ENCODE assay signal across 10 cellular contexts in the genomic region with DNA sequence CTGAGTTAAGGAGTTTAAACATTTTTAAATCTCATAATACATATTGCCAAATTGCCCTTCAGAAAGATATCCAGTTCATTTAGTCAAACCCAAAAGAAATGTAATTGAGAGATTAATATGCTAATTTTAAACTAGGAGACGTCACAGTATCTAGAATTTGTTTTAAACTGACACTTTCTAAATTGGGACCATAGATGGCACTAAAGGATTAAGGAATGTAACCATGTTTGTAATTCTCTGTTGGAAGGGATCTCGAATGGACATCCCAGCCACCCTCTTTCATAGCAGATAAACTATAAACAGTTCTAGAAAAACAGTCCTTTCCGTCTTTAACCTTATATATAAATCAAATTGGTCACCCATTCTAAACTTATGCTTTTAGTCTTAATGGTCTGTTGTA. TPM values are rescaled to one million over a fixed set of nuclear protein-coding genes. Genes with fewer than 3 reads are reported as not detected.
DNase-seq lines count a peak whose midpoint lies in the region; ATAC-seq, FAIRE-seq and TF ChIP-seq lines count a peak whose summit lies in the region.
"Had no signal": no experiment of that assay in that cellular context is flagged by ENCODE, and none has a peak within 500 bp of the region (broad histone marks: within the 10 kb centered on the region; RNA-seq: fewer than 3 reads in every experiment).

No MANE protein-coding gene starts in this region.

- H3K36me3 ChIP-seq in Loucy (ENCODE audit: insufficient read depth, low read length) (no peaks in the 10 kb centered on the region), kidney (ENCODE audit: control insufficient read depth in 1 of 2, insufficient read depth in 2 of 2, low read length in 2 of 2) (no peaks in the 10 kb centered on the region)
- H3K36me3 ChIP-seq: neutrophil had no signal

- in situ Hi-C loops in SK-MEL-5 (cut with HindIII; ENCODE audit: low pct_unique_long_range_greater_than_20kb, low sequenced_read_pairs): no loop called here

- intact Hi-C loops in kidney (cut with DNase I): no loop called here

- no peaks in the 10 kb centered on the region for H3K27me3 ChIP-seq in Loucy (ENCODE audit: insufficient read depth, low read length, poor library complexity, severe bottlenecking)

- no peaks in the 10 kb centered on the region for H4K20me1 ChIP-seq in Loucy (ENCODE audit: insufficient read depth, low read length, poor library complexity, severe bottlenecking)

- peak; percentile 33 for FAIRE-seq in kidney (lab: Jason Lieb, UNC)

- H3K4me1 ChIP-seq in Loucy (ENCODE audit: insufficient read depth, low read length, poor library complexity, severe bottlenecking): no peaks in the 10 kb centered on the region
- no peaks in the 10 kb centered on the region for H3K4me1 ChIP-seq in kidney (ENCODE audit: control insufficient read depth in 1 of 2, insufficient read depth in 1 of 2, low read depth in 1 of 2, low read length in 2 of 2)

- H3K9ac ChIP-seq in Loucy (ENCODE audit: low read depth, low read length, poor library complexity, severe bottlenecking) (no peak overlapping the region), kidney (ENCODE audit: low read length in 2 of 2) (no peak overlapping the region)

- H3K79me2 ChIP-seq in Loucy (ENCODE audit: insufficient read depth, low read length): no peaks in the 10 kb centered on the region

- H3F3A ChIP-seq in Loucy (ENCODE audit: low read depth): no peaks in the 10 kb centered on the region

- TF ChIP-seq CTCF in Loucy (conservative IDR thresholded peaks at IDR 0.05; ENCODE audit: low read length): peak; percentile 41
- peak; percentile 18 for TF ChIP-seq CTCF in kidney (IDR thresholded peaks at IDR 0.05; ENCODE audit: borderline replicate concordance, extremely low read depth, insufficient read depth)
- no peak for TF ChIP-seq CTCF in coronary artery (IDR thresholded peaks at IDR 0.05)

- no peak overlapping the region for H3K27ac ChIP-seq in kidney (ENCODE audit: low read depth in 2 of 2, low read length in 2 of 2)
- no peak overlapping the region for H3K27ac ChIP-seq in coronary artery
- H3K27ac ChIP-seq: neutrophil had no signal

- no peak overlapping the region for H3K4me2 ChIP-seq in Loucy (ENCODE audit: low read depth, low read length, poor library complexity, severe bottlenecking)

- H3K9me2 ChIP-seq in Loucy (replicated peaks; ENCODE audit: low read depth, low read length): no peaks in the 10 kb centered on the region

- H2AFZ ChIP-seq in Loucy (ENCODE audit: low read length): no peak overlapping the region

- H3K4me3 ChIP-seq in Loucy (ENCODE audit: low read length, poor library complexity, severe bottlenecking): no peak overlapping the region
- H3K4me3 ChIP-seq in kidney (ENCODE audit: low read length in 2 of 2): no peak overlapping the region
- H3K4me3 ChIP-seq in coronary artery: no peak overlapping the region

- ATAC-seq in HG03097 (IDR thresholded peaks at IDR 0.05; ENCODE audit: low FRiP score, unreplicated experiment) (no peak), GM18511 (IDR thresholded peaks at IDR 0.05; ENCODE audit: unreplicated experiment) (no peak)

- DNase-seq in COR-L47 (lab: John Stamatoyannopoulos, UW) (peak; percentile 48), SK-MEL-5 (ENCODE audit: low read depth, low spot score) (peak; percentile 71), kidney (no peak), ecto neural progenitor cell (ENCODE audit: low spot score) (no peak), coronary artery (ENCODE audit: low spot score) (no peak)
- DNase-seq: NCI-H446 treated with DMSO at 0.1 percent for 48 hours had no signal

- H3K9me3 ChIP-seq in Loucy (ENCODE audit: insufficient read depth, low read depth, low read length) (no peaks in the 10 kb centered on the region), kidney (ENCODE audit: control insufficient read depth in 1 of 2, low read length in 2 of 2) (no peaks in the 10 kb centered on the region)
- H3K9me3 ChIP-seq: neutrophil had no signal

RNA-seq across cellular contexts. Expression of a gene that starts 30.0 kb away (rescaled TPM):
- 2.4 and 3.3 TPM in 2 replicates for total RNA-seq in SK-MEL-5 (2014; rRNA removed; shearing (Covaris generic))
- polyA plus RNA-seq in SK-MEL-5 (2015; cell fraction: cytosol; rRNA removed): 1.5 and 2.5 TPM in 2 replicates
- 10.6 and 11.0 TPM in 2 replicates for polyA plus RNA-seq in SK-MEL-5 (2015; cell fraction: nucleus; rRNA removed)
- total RNA-seq in kidney: 14.9 TPM
- polyA plus RNA-seq in kidney (ENCODE audit: insufficient read depth, low read depth, low replicate concordance): 4.5 TPM

RNA-seq across cellular contexts. Expression of a gene that starts 48.1 kb away (rescaled TPM):
- 0.05 TPM in 1 of 2 replicates, not detected in the other for total RNA-seq in SK-MEL-5 (2014; rRNA removed; shearing (Covaris generic))
- polyA plus RNA-seq in SK-MEL-5 (2015; cell fraction: cytosol; rRNA removed): not detected in 2 replicates
- polyA plus RNA-seq in SK-MEL-5 (2015; cell fraction: nucleus; rRNA removed): not detected in 2 replicates
- total RNA-seq in kidney: 2.5 TPM
- 15.1 TPM for polyA plus RNA-seq in kidney (ENCODE audit: insufficient read depth, low read depth, low replicate concordance)

RNA-seq across cellular contexts. Expression of a gene that starts 54.0 kb away (rescaled TPM):
- 51.1 and 57.4 TPM in 2 replicates for total RNA-seq in SK-MEL-5 (2014; rRNA removed; shearing (Covaris generic))
- 14.4 and 19.0 TPM in 2 replicates for polyA plus RNA-seq in SK-MEL-5 (2015; cell fraction: cytosol; rRNA removed)
- polyA plus RNA-seq in SK-MEL-5 (2015; cell fraction: nucleus; rRNA removed): 65.5 and 103 TPM in 2 replicates
- total RNA-seq in kidney: 33.8 TPM
- polyA plus RNA-seq in kidney (ENCODE audit: insufficient read depth, low read depth, low replicate concordance): 12.9 TPM

Comparison
In these comparisons a context has a peak if more than half of its experiments do, and no peak if none do; other contexts are left out.
1. DNase-seq: peak in COR-L47 (single experiment) and SK-MEL-5 (single experiment); none in kidney (single experiment), ecto neural progenitor cell (single experiment) and coronary artery (single experiment).